Comparison of ENCODE assay signal across 9 cellular contexts in the genomic region with DNA sequence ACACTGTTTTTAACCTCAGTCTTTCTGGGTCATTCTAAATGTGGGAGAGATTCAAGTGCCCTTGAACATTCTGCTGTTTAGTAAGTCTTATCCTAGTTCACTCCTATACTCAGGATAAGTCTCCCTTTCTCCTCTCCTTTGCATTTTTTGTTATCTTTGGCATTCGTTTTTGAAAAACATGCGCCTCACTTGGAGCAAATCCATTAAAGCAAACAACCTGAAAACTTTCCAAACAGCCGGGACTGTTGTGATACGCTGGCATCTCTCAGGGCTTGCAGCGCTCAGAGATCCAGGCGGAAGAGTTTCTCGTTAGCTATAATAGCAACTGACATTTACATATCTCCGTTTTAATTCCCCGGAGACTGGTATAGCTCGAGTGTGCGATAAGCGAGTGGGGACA.
A peak's percentile ranks its signal among the peaks of the same experiment; 100 is the strongest.
DNase-seq lines count a peak whose midpoint lies in the region; ATAC-seq, FAIRE-seq and TF ChIP-seq lines count a peak whose summit lies in the region.
"Had no signal": no experiment of that assay in that cellular context is flagged by ENCODE, and none has a peak within 500 bp of the region (broad histone marks: within the 10 kb centered on the region; RNA-seq: fewer than 3 reads in every experiment).

No MANE protein-coding gene starts in this region.

- H3K9me2 ChIP-seq in GM23248 (ENCODE audit: insufficient read depth) = no peaks in the 10 kb centered on the region

- ATAC-seq in HG03196 (IDR thresholded peaks at IDR 0.05; ENCODE audit: unreplicated experiment) (no peak), HG03520 (IDR thresholded peaks at IDR 0.05; ENCODE audit: unreplicated experiment) (no peak), HG03175 (IDR thresholded peaks at IDR 0.05; ENCODE audit: unreplicated experiment) (no peak)

- TF ChIP-seq EP300 in sigmoid colon (IDR thresholded peaks at IDR 0.05) = no peak

- H3K4me2 ChIP-seq in GM23248 (ENCODE audit: unreplicated experiment) = peak overlapping the region; percentile 76

- H3K4me1 ChIP-seq in GM23248 (ENCODE audit: insufficient read depth) (0 out of 2 replicates have a peak, but pooled peaks cover 6% of the 10 kb centered on the region), left ventricle myocardium inferior (peaks cover 19% of the 10 kb centered on the region), sigmoid colon (peaks cover 0 to 9% (median 3%) of the 10 kb centered on the region in 4 donors)

- no peaks in the 10 kb centered on the region; the same call in 1 of the 2 replicates for H3K27me3 ChIP-seq in GM23248 (replicated peaks; ENCODE audit: insufficient read depth)
- no peaks in the 10 kb centered on the region for H3K27me3 ChIP-seq in left ventricle myocardium inferior (ENCODE audit: low read depth)
- H3K27me3 ChIP-seq in sigmoid colon = no peaks in the 10 kb centered on the region

- DNase-seq in GM23248 (peak; percentile 29), amniotic epithelial cell (ENCODE audit: low read depth) (peak; percentile 62), left ventricle myocardium inferior (no peak), sigmoid colon (no peak), GM19239 (ENCODE audit: insufficient read length, low spot score) (no peak)
- DNase-seq: MV-4-11 had no signal

- TF ChIP-seq POLR2A in sigmoid colon (IDR thresholded peaks at IDR 0.05) = no peak

- no peaks in the 10 kb centered on the region for H3K9me3 ChIP-seq in GM23248 (ENCODE audit: low read depth)
- H3K9me3 ChIP-seq in left ventricle myocardium inferior (replicated peaks) = no peaks in the 10 kb centered on the region
- no peaks in the 10 kb centered on the region for H3K9me3 ChIP-seq in sigmoid colon

- intact Hi-C loops in left ventricle myocardium inferior (cut with micrococcal nuclease) = no loop called here
- intact Hi-C loops in sigmoid colon (cut with DNase I) = no loop called here

- TF ChIP-seq CTCF in left ventricle myocardium inferior (IDR thresholded peaks at IDR 0.05; ENCODE audit: borderline replicate concordance) (no peak), sigmoid colon (IDR thresholded peaks at IDR 0.05) (no peak)

- in situ Hi-C loops in GM23248 (cut with MboI) = no loop called here

- H3K9ac ChIP-seq in GM23248 = peak overlapping the region; percentile 13; the same call in 1 of the 2 replicates

- peak overlapping the region; percentile 52 for H3K4me3 ChIP-seq in GM23248
- peak overlapping the region; percentile 54 for H3K4me3 ChIP-seq in left ventricle myocardium inferior
- peak overlapping the region in 3 of 4 donors; percentile 7 to 26 (median 23) for H3K4me3 ChIP-seq in sigmoid colon

- H4K20me1 ChIP-seq in GM23248 (ENCODE audit: insufficient read depth) = no peaks in the 10 kb centered on the region

- H3K36me3 ChIP-seq in GM23248 (ENCODE audit: low read depth) (no peaks in the 10 kb centered on the region), left ventricle myocardium inferior (no peaks in the 10 kb centered on the region), sigmoid colon (no peaks in the 10 kb centered on the region)

- H3F3A ChIP-seq in GM23248 (ENCODE audit: insufficient read depth) = no peaks in the 10 kb centered on the region

- H3K79me2 ChIP-seq in GM23248 (ENCODE audit: insufficient read depth) = no peaks in the 10 kb centered on the region

- H3K27ac ChIP-seq in GM23248 (no peak overlapping the region), left ventricle myocardium inferior (replicated peaks) (peak overlapping the region; percentile 48), sigmoid colon (no peak overlapping the region)

- H2AFZ ChIP-seq in GM23248 = peak overlapping the region; percentile 62

- FAIRE-seq in GM19239 (lab: Jason Lieb, UNC) = no peak

- WGBS in GM23248 (ENCODE audit: low coverage in 1 of 2, low lambda C conversion rate in 2 of 2, missing lambda C conversion rate in 2 of 2), 2 experiments = 15 to 16% methylated on average over 12 of the region's 12 CpGs
- WGBS in sigmoid colon, 2 donors = 18 to 63% methylated on average over 12 of the region's 12 CpGs

Comparison
In these comparisons a context has a peak if more than half of its experiments do, and no peak if none do; other contexts are left out.
1. DNase-seq: peak in GM23248 (single experiment) and amniotic epithelial cell (single experiment); none in left ventricle myocardium inferior (single experiment), sigmoid colon (single experiment) and GM19239 (single experiment).
2. Peak in every context shown above with its lines, with median percentiles within 50 percentile points of each other: H3K4me3 ChIP-seq.